ENCODE assay signal across 1 cellular context in the genomic region with DNA sequence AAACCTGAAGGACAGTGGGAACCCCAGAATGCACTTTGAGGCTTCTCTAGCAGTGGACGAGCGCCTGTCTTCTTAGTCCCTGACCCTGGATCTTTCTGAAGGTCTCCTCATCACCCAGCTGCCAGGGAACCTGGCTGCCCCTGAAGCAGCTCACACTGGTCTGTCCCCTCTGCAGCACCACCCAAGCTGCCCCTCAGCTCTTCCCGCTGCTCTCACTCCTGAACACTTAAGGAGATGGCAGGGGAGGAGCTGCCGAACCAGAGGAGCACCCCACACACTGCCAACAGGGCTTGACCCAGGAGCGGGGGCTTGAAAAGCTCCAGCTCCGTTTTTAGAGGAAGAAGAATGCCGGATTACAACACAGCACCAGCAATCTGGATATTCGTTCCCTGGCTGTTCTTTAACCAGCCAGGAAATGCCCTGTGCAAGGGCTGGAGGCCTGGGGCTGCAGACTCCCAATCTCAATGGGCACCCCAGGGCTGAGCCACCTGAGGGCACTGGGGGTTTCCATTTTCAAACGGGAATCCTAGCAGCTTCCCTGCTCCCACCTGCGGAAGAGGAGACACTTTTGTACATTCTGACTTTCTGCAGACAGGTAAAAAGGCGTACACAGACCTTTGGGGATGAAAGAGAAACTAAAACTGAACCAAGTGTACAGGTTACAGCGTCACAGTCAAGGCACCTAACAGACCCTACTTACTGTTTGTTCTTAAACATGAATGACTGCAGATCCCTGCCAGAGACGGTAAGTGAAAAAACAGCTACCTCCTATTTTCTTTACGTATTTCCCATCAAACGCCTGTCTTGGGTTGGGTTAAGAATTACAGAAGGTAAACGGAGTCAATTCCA.
A peak's percentile ranks its signal among the peaks of the same experiment; 100 is the strongest.
TF ChIP-seq lines count a peak whose summit lies in the region.

No MANE protein-coding gene starts in this region.

TF ChIP-seq in HepG2, 621 proteins besides CTCF, POLR2A, EP300 and RAD21 (continued from another document):
- TF ChIP-seq, protein P1, sequence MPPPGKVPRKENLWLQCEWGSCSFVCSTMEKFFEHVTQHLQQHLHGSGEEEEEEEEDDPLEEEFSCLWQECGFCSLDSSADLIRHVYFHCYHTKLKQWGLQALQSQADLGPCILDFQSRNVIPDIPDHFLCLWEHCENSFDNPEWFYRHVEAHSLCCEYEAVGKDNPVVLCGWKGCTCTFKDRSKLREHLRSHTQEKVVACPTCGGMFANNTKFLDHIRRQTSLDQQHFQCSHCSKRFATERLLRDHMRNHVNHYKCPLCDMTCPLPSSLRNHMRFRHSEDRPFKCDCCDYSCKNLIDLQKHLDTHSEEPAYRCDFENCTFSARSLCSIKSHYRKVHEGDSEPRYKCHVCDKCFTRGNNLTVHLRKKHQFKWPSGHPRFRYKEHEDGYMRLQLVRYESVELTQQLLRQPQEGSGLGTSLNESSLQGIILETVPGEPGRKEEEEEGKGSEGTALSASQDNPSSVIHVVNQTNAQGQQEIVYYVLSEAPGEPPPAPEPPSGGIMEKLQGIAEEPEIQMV (CRISPR knock-in tag; IDR thresholded peaks at IDR 0.05; ENCODE audit: low read depth) = no peak
- no peak for TF ChIP-seq ZNF790 (CRISPR knock-in tag; IDR thresholded peaks at IDR 0.05; ENCODE audit: borderline replicate concordance)
- 0 out of 2 replicates have a peak, but pooled peaks have one; percentile 29 for TF ChIP-seq ELF3 (CRISPR knock-in tag; IDR thresholded peaks at IDR 0.05)
- TF ChIP-seq HDAC6 (IDR thresholded peaks at IDR 0.05; ENCODE audit: low read depth, low read length) = no peak
- peak; percentile 69 for TF ChIP-seq ZNF263 (CRISPR knock-in tag; IDR thresholded peaks at IDR 0.05)
- TF ChIP-seq ZNF607 (CRISPR knock-in tag; IDR thresholded peaks at IDR 0.05; ENCODE audit: borderline replicate concordance) = no peak
- TF ChIP-seq ZNF589 (CRISPR knock-in tag; conservative IDR thresholded peaks at IDR 0.05) = no peak
- no peak for TF ChIP-seq GABPA (IDR thresholded peaks at IDR 0.05; ENCODE audit: low read depth, low read length)
- no peak for TF ChIP-seq GABPA (CRISPR knock-in tag; IDR thresholded peaks at IDR 0.05; ENCODE audit: low read depth)
- no peak for TF ChIP-seq ZNF468 (CRISPR knock-in tag; IDR thresholded peaks at IDR 0.05)
- TF ChIP-seq ZNF138 (CRISPR knock-in tag; IDR thresholded peaks at IDR 0.05; ENCODE audit: low read depth) = no peak
- no peak for TF ChIP-seq TSC22D2 (CRISPR knock-in tag; IDR thresholded peaks at IDR 0.05; ENCODE audit: borderline replicate concordance)
- TF ChIP-seq, protein P2, sequence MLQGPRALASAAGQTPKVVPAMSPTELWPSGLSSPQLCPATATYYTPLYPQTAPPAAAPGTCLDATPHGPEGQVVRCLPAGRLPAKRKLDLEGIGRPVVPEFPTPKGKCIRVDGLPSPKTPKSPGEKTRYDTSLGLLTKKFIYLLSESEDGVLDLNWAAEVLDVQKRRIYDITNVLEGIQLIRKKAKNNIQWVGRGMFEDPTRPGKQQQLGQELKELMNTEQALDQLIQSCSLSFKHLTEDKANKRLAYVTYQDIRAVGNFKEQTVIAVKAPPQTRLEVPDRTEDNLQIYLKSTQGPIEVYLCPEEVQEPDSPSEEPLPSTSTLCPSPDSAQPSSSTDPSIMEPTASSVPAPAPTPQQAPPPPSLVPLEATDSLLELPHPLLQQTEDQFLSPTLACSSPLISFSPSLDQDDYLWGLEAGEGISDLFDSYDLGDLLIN (CRISPR knock-in tag; IDR thresholded peaks at IDR 0.05; ENCODE audit: borderline replicate concordance) = no peak
- TF ChIP-seq, protein P3, sequence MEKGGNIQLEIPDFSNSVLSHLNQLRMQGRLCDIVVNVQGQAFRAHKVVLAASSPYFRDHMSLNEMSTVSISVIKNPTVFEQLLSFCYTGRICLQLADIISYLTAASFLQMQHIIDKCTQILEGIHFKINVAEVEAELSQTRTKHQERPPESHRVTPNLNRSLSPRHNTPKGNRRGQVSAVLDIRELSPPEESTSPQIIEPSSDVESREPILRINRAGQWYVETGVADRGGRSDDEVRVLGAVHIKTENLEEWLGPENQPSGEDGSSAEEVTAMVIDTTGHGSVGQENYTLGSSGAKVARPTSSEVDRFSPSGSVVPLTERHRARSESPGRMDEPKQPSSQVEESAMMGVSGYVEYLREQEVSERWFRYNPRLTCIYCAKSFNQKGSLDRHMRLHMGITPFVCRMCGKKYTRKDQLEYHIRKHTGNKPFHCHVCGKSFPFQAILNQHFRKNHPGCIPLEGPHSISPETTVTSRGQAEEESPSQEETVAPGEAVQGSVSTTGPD (CRISPR knock-in tag; IDR thresholded peaks at IDR 0.05) = no peak
- no peak for TF ChIP-seq GZF1 (CRISPR knock-in tag; IDR thresholded peaks at IDR 0.05)
- TF ChIP-seq THAP11 (CRISPR knock-in tag; IDR thresholded peaks at IDR 0.05) = no peak
- TF ChIP-seq, protein P4, sequence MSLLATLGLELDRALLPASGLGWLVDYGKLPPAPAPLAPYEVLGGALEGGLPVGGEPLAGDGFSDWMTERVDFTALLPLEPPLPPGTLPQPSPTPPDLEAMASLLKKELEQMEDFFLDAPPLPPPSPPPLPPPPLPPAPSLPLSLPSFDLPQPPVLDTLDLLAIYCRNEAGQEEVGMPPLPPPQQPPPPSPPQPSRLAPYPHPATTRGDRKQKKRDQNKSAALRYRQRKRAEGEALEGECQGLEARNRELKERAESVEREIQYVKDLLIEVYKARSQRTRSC (CRISPR knock-in tag; IDR thresholded peaks at IDR 0.05; ENCODE audit: low read depth) = no peak
- no peak for TF ChIP-seq ZFY (CRISPR knock-in tag; IDR thresholded peaks at IDR 0.05)
- peak; percentile 32; the same call in 1 of the 2 replicates for TF ChIP-seq CEBPB (IDR thresholded peaks at IDR 0.05; ENCODE audit: borderline replicate concordance, low read depth, low read length)
